Comparison of ENCODE assay signal across 17 cellular contexts in genomic region chr7:107751113-107751512, GRCh38. TPM values are rescaled to one million over a fixed set of nuclear protein-coding genes. Genes with fewer than 3 reads are reported as not detected.
DNase-seq lines count a peak whose midpoint lies in the region; ATAC-seq and TF ChIP-seq lines count a peak whose summit lies in the region.
"Had no signal": no experiment of that assay in that cellular context is flagged by ENCODE, and none has a peak within 500 bp of the region (broad histone marks: within the 10 kb centered on the region; RNA-seq: fewer than 3 reads in every experiment).

No MANE protein-coding gene starts in this region.

- no peaks in the 10 kb centered on the region for H3F3A ChIP-seq in GM23338 (replicated peaks; ENCODE audit: low read depth)

- CTCF ChIA-PET in CD4-positive, alpha-beta T cell (lab: Charles Lee), result no interaction called here

- H3K4me1 ChIP-seq in GM23338 (ENCODE audit: insufficient read depth), result peaks cover 7% of the 10 kb centered on the region
- H3K4me1 ChIP-seq in SJCRH30, result no peaks in the 10 kb centered on the region
- peaks cover 0 to 17% (median 3%) of the 10 kb centered on the region in 4 donors for H3K4me1 ChIP-seq in Peyer's patch
- H3K4me1 ChIP-seq: BE2C had no signal

- no peaks in the 10 kb centered on the region for H3K9me2 ChIP-seq in GM23338 (ENCODE audit: insufficient read depth)

- H3K4me1 Mint-ChIP-seq in CD4-positive, alpha-beta T cell (ENCODE audit: low read depth), result peaks cover 55% of the 10 kb centered on the region
- no peaks in the 10 kb centered on the region for H3K4me1 Mint-ChIP-seq in GM23338
- H3K4me1 Mint-ChIP-seq in effector memory CD8-positive, alpha-beta T cell (ENCODE audit: low read depth in 2 of 2), result peaks cover 13 to 33% of the 10 kb centered on the region in 2 donors
- peaks cover 22% of the 10 kb centered on the region for H3K4me1 Mint-ChIP-seq in stimulated activated effector memory CD8-positive, alpha-beta T cell treated with anti-CD3 and anti-CD28 coated beads, Interleukin-12 subunit alpha, Interleukin-12 subunit beta, amount 100 ng/mL, for 72 hours

- peaks cover 86% of the 10 kb centered on the region for H3K36me3 Mint-ChIP-seq in CD4-positive, alpha-beta T cell (ENCODE audit: low read depth)
- H3K36me3 Mint-ChIP-seq in GM23338 (ENCODE audit: low read depth), result peaks cover 57% of the 10 kb centered on the region
- H3K36me3 Mint-ChIP-seq in effector memory CD8-positive, alpha-beta T cell (ENCODE audit: insufficient read depth), result peaks cover 77% of the 10 kb centered on the region
- H3K36me3 Mint-ChIP-seq in stimulated activated effector memory CD8-positive, alpha-beta T cell treated with anti-CD3 and anti-CD28 coated beads, Interleukin-12 subunit alpha, Interleukin-12 subunit beta, amount 100 ng/mL, for 72 hours, result peaks cover 91% of the 10 kb centered on the region

- H3K4me3 ChIP-seq in GM23338, result no peak overlapping the region
- no peak overlapping the region for H3K4me3 ChIP-seq in SJCRH30
- no peak overlapping the region for H3K4me3 ChIP-seq in Peyer's patch
- H3K4me3 ChIP-seq: A549, HAP-1 had no signal

- H3K27me3 ChIP-seq in CD4-positive, alpha-beta T cell (ENCODE audit: control insufficient read depth, insufficient read depth, low read length), result no peaks in the 10 kb centered on the region
- H3K27me3 ChIP-seq in GM23338 (ENCODE audit: insufficient read depth), result no peaks in the 10 kb centered on the region
- no peaks in the 10 kb centered on the region for H3K27me3 ChIP-seq in SJCRH30
- no peaks in the 10 kb centered on the region for H3K27me3 ChIP-seq in Peyer's patch
- H3K27me3 ChIP-seq: BE2C had no signal

- TF ChIP-seq CTCF in CD4-positive, alpha-beta T cell (IDR thresholded peaks at IDR 0.05), result no peak
- no peak for TF ChIP-seq CTCF in GM23338 (conservative IDR thresholded peaks at IDR 0.05; ENCODE audit: low read depth in 2 of 2)
- no peak for TF ChIP-seq CTCF in Peyer's patch (IDR thresholded peaks at IDR 0.05)

- peaks cover 20% of the 10 kb centered on the region for H4K20me1 ChIP-seq in GM23338 (replicated peaks; ENCODE audit: insufficient read depth)

- no peaks in the 10 kb centered on the region for H3K9me3 ChIP-seq in CD4-positive, alpha-beta T cell (ENCODE audit: control insufficient read depth, low read length)
- H3K9me3 ChIP-seq in SJCRH30 (replicated peaks), result no peaks in the 10 kb centered on the region
- no peaks in the 10 kb centered on the region for H3K9me3 ChIP-seq in Peyer's patch
- H3K9me3 ChIP-seq: A549, BE2C, HAP-1 had no signal

- H3K4me3 Mint-ChIP-seq in CD4-positive, alpha-beta T cell, result no peak overlapping the region
- no peak overlapping the region for H3K4me3 Mint-ChIP-seq in GM23338
- no peak overlapping the region for H3K4me3 Mint-ChIP-seq in effector memory CD8-positive, alpha-beta T cell
- H3K4me3 Mint-ChIP-seq in stimulated activated effector memory CD8-positive, alpha-beta T cell treated with anti-CD3 and anti-CD28 coated beads, Interleukin-12 subunit alpha, Interleukin-12 subunit beta, amount 100 ng/mL, for 72 hours, result no peak overlapping the region
- H3K4me3 Mint-ChIP-seq: CD14-positive monocyte had no signal

- H3K27ac ChIP-seq in CD4-positive, alpha-beta T cell (ENCODE audit: low read depth, low read length), result no peak overlapping the region
- H3K27ac ChIP-seq in GM23338 (ENCODE audit: low read depth) (no peak overlapping the region), SJCRH30 (no peak overlapping the region), Peyer's patch (no peak overlapping the region)
- H3K27ac ChIP-seq: A549 had no signal

- H3K79me2 ChIP-seq in GM23338 (replicated peaks; ENCODE audit: insufficient read depth), result peaks cover 39% of the 10 kb centered on the region

- H3K36me3 ChIP-seq in GM23338 (ENCODE audit: insufficient read depth) (peaks cover 52% of the 10 kb centered on the region; the same call in 1 of the 2 replicates), SJCRH30 (peaks cover 69% of the 10 kb centered on the region), Peyer's patch (peaks cover 0 to 72% (median 2%) of the 10 kb centered on the region in 3 donors)

- H2AFZ ChIP-seq in GM23338, result no peak overlapping the region

- H3K27ac Mint-ChIP-seq in CD4-positive, alpha-beta T cell, result peak overlapping the region; percentile 73
- no peak overlapping the region for H3K27ac Mint-ChIP-seq in GM23338
- peak overlapping the region; percentile 58 to 70 for H3K27ac Mint-ChIP-seq in effector memory CD8-positive, alpha-beta T cell
- H3K27ac Mint-ChIP-seq in stimulated activated effector memory CD8-positive, alpha-beta T cell treated with anti-CD3 and anti-CD28 coated beads, Interleukin-12 subunit alpha, Interleukin-12 subunit beta, amount 100 ng/mL, for 72 hours, result peak overlapping the region; percentile 37

- TF ChIP-seq POLR2A in Peyer's patch (IDR thresholded peaks at IDR 0.05), result no peak

- POLR2A ChIA-PET in CD4-positive, alpha-beta T cell (lab: Charles Lee), result no interaction called here

- intact Hi-C loops in CD4-positive, alpha-beta T cell (cut with DNase I, micrococcal nuclease), result loop anchor here in 1 of 2 experiments (10.0 kb wide), 1 partner anchor 556 kb away; no protein-coding TSS in a partner anchor

- no peak for DNase-seq in CD4-positive, alpha-beta T cell
- DNase-seq in GM23338 (ENCODE audit: low spot score) (peak; percentile 42), CD1c-positive myeloid dendritic cell (ENCODE audit: extremely low spot score) (no peak), SJCRH30 (no peak), Peyer's patch (no peak)
- no peak for DNase-seq in effector memory CD8-positive, alpha-beta T cell
- no peak for DNase-seq in stimulated activated effector memory CD8-positive, alpha-beta T cell treated with anti-CD3 and anti-CD28 coated beads, Interleukin-12 subunit alpha, Interleukin-12 subunit beta, amount 100 ng/mL, for 72 hours (ENCODE audit: low spot score in 2 of 2)
- DNase-seq: BE2C, COR-L47, DMS153, DMS79 treated with DMSO at 0.1 percent for 48 hours, EL, GOT3 had no signal

- no peaks in the 10 kb centered on the region for H3K27me3 Mint-ChIP-seq in CD4-positive, alpha-beta T cell
- no peaks in the 10 kb centered on the region for H3K27me3 Mint-ChIP-seq in GM23338 (ENCODE audit: insufficient read depth, low read depth, poor library complexity)
- no peaks in the 10 kb centered on the region for H3K27me3 Mint-ChIP-seq in effector memory CD8-positive, alpha-beta T cell

- H3K4me2 ChIP-seq in GM23338, result no peak overlapping the region
- H3K4me2 ChIP-seq: A549 had no signal

- H3K9me3 Mint-ChIP-seq in CD4-positive, alpha-beta T cell, result no peaks in the 10 kb centered on the region
- H3K9me3 Mint-ChIP-seq in GM23338, result no peaks in the 10 kb centered on the region
- no peaks in the 10 kb centered on the region for H3K9me3 Mint-ChIP-seq in effector memory CD8-positive, alpha-beta T cell
- no peaks in the 10 kb centered on the region for H3K9me3 Mint-ChIP-seq in stimulated activated effector memory CD8-positive, alpha-beta T cell treated with anti-CD3 and anti-CD28 coated beads, Interleukin-12 subunit alpha, Interleukin-12 subunit beta, amount 100 ng/mL, for 72 hours
- H3K9me3 Mint-ChIP-seq: CD14-positive monocyte had no signal

- ATAC-seq in CD4-positive, alpha-beta T cell (ENCODE audit: poor library complexity), result no peak
- ATAC-seq in GM23338, result peak; percentile 59
- ATAC-seq in effector memory CD8-positive, alpha-beta T cell (replicated peaks), result no peak
- ATAC-seq in stimulated activated effector memory CD8-positive, alpha-beta T cell treated with anti-CD3 and anti-CD28 coated beads, Interleukin-12 subunit alpha, Interleukin-12 subunit beta, amount 100 ng/mL, for 72 hours, result no peak
- ATAC-seq: A549 had no signal

TF ChIP-seq in GM23338, 12 proteins besides CTCF, POLR2A, EP300 and RAD21 (continues in another document):
- TF ChIP-seq EZH2 (IDR thresholded peaks at IDR 0.05; ENCODE audit: low read depth, unreplicated experiment), result no peak
- TF ChIP-seq NANOG (IDR thresholded peaks at IDR 0.05; ENCODE audit: borderline replicate concordance), result no peak
- no peak for TF ChIP-seq STAT1 (IDR thresholded peaks at IDR 0.05; ENCODE audit: unreplicated experiment)
- TF ChIP-seq EZH2phosphoT487 (IDR thresholded peaks at IDR 0.05; ENCODE audit: unreplicated experiment), result no peak
- TF ChIP-seq CREB1 (CRISPR knock-in tag; IDR thresholded peaks at IDR 0.05; ENCODE audit: low read depth), result no peak
- no peak for TF ChIP-seq POLR2AphosphoS5 (IDR thresholded peaks at IDR 0.05; ENCODE audit: low read depth)
- TF ChIP-seq ZNF114 (CRISPR knock-in tag; IDR thresholded peaks at IDR 0.05), result no peak
- TF ChIP-seq JUNB (IDR thresholded peaks at IDR 0.05; ENCODE audit: unreplicated experiment), result no peak
- TF ChIP-seq ZNF331 (CRISPR knock-in tag; IDR thresholded peaks at IDR 0.05; ENCODE audit: low read depth), result no peak

RNA-seq across cellular contexts. Expression of gene CBLL1, which starts 7.2 kb away (rescaled TPM):
- 10 to 100 TPM; 77.8 to 80.2 TPM for total RNA-seq in CD4-positive, alpha-beta T cell
- total RNA-seq in GM23338 (2014; rRNA removed; shearing (Covaris generic)), result 31.1 and 65.4 TPM in 2 replicates
- polyA plus RNA-seq in GM23338 (2016; fragmentation: Nextera tagmentation; extraction: Ambion mirVana), result 54.1 and 67.4 TPM in 2 replicates
- 43.2 and 45.4 TPM in 2 replicates for total RNA-seq in SJCRH30 (2014; rRNA removed; shearing (Covaris generic))
- 10 to 100 TPM; 17.7 to 26.1 (median 24.6) TPM for total RNA-seq in Peyer's patch

RNA-seq across cellular contexts. Expression of gene SLC26A3, which starts 51.9 kb away (rescaled TPM):
- total RNA-seq in CD4-positive, alpha-beta T cell, result not detected
- total RNA-seq in GM23338 (2014; rRNA removed; shearing (Covaris generic)), result not detected in 2 replicates
- not detected in 2 replicates for polyA plus RNA-seq in GM23338 (2016; fragmentation: Nextera tagmentation; extraction: Ambion mirVana)
- total RNA-seq in SJCRH30 (2014; rRNA removed; shearing (Covaris generic)), result not detected in 2 replicates
- total RNA-seq in Peyer's patch, result 100 to 1,000 TPM in 3 of 4 donors, 1 to 10 TPM in 1; 6.6 to 587 (median 341) TPM
- polyA plus RNA-seq: A549, AG04450, CD14-positive monocyte had no signal
